ENCODE assay signal across 27 cellular contexts in genomic region chr7:37431413-37431812, GRCh38.
"Had no signal": no experiment of that assay in that cellular context is flagged by ENCODE, and none has a peak within 500 bp of the region (broad histone marks: within the 10 kb centered on the region; RNA-seq: fewer than 3 reads in every experiment).

No MANE protein-coding gene starts in this region.

- DNase-seq: activated CD4-positive, alpha-beta memory T cell treated with anti-CD3 and anti-CD28 coated beads, Interleukin-2, amount 10 ng/mL, durations not matched to agents 7 days and 5 days; activated CD4-positive, alpha-beta T cell treated with anti-CD3 and anti-CD28 coated beads for 1 hour; activated CD4-positive, alpha-beta T cell treated with anti-CD3 and anti-CD28 coated beads for 4 hours; activated CD4-positive, alpha-beta T cell treated with anti-CD3 and anti-CD28 coated beads, Interleukin-2, amount 10 ng/mL, durations not matched to agents 7 days and 5 days; activated CD4-positive, alpha-beta T cell treated with anti-CD3 and anti-CD28 coated beads, Interleukin-2, amount 50 U/mL, for 4 hours; activated CD8-positive, alpha-beta memory T cell treated with anti-CD3 and anti-CD28 coated beads, Interleukin-2, amount 50 U/mL, for 48 hours; activated effector memory CD4-positive, alpha-beta T cell treated with Interleukin-2 at 50 U/mL for 16 hours; activated gamma-delta T cell treated with Interleukin-2 at 50 U/mL for 16 hours; activated naive CD4-positive, alpha-beta T cell treated with anti-CD3 and anti-CD28 coated beads, Interleukin-2, amount 50 U/mL, for 16 hours; activated naive CD4-positive, alpha-beta T cell treated with Interleukin-2 at 50 U/mL for 16 hours; activated T-cell treated with anti-CD3 and anti-CD28 coated beads for 4 hours; activated T-cell treated with anti-CD3 and anti-CD28 coated beads, Interleukin-2, amount 50 U/mL, for 24 hours; activated T-cell treated with anti-CD3 and anti-CD28 coated beads, Interleukin-2, amount 50 U/mL, for 72 hours; amniotic stem cell; anterior cingulate cortex; brain microvascular endothelial cell; effector CD8-positive, alpha-beta T cell; foreskin fibroblast; head of caudate nucleus; T-helper 2 cell had no signal

- H3K4me3 Mint-ChIP-seq: activated CD4-positive, alpha-beta memory T cell treated with anti-CD3 and anti-CD28 coated beads, Interleukin-2, amount 10 ng/mL, durations not matched to agents 7 days and 5 days; activated CD4-positive, alpha-beta T cell treated with anti-CD3 and anti-CD28 coated beads, Interleukin-2, amount 10 ng/mL, durations not matched to agents 7 days and 5 days; activated naive CD8-positive, alpha-beta T cell; activated T-cell treated with anti-CD3 and anti-CD28 coated beads, Interleukin-2, amount 50 U/mL, for 24 hours; central memory CD8-positive, alpha-beta T cell; dendritic cell treated with granulocyte-macrophage colony-stimulating factor and Interleukin-4, amounts not matched to agents 40 ng/mL and 50 ng/mL, for 4 days; WTC11 had no signal

- H3K36me3 ChIP-seq: brain microvascular endothelial cell had no signal

- H3K27ac Mint-ChIP-seq: activated CD4-positive, alpha-beta memory T cell treated with anti-CD3 and anti-CD28 coated beads, Interleukin-2, amount 10 ng/mL, durations not matched to agents 7 days and 5 days; activated T-cell treated with anti-CD3 and anti-CD28 coated beads, Interleukin-2, amount 50 U/mL, for 72 hours; dendritic cell treated with granulocyte-macrophage colony-stimulating factor and Interleukin-4, amounts not matched to agents 40 ng/mL and 50 ng/mL, for 4 days; WTC11 had no signal

- H3K27me3 ChIP-seq: brain microvascular endothelial cell had no signal

- H3K4me3 ChIP-seq: coronary artery had no signal

- H3K27ac ChIP-seq: brain microvascular endothelial cell, coronary artery, VCaP had no signal

- ATAC-seq: activated T-cell treated with anti-CD3 and anti-CD28 coated beads, Interleukin-2, amount 50 U/mL, for 72 hours; esophagus mucosa; WTC11 had no signal

- H3K27me3 Mint-ChIP-seq: activated CD4-positive, alpha-beta memory T cell treated with anti-CD3 and anti-CD28 coated beads, Interleukin-2, amount 10 ng/mL, durations not matched to agents 7 days and 5 days; activated CD4-positive, alpha-beta T cell treated with anti-CD3 and anti-CD28 coated beads, Interleukin-2, amount 10 ng/mL, durations not matched to agents 7 days and 5 days; activated naive CD8-positive, alpha-beta T cell; activated T-cell treated with anti-CD3 and anti-CD28 coated beads, Interleukin-2, amount 50 U/mL, for 24 hours; central memory CD8-positive, alpha-beta T cell; dendritic cell treated with granulocyte-macrophage colony-stimulating factor and Interleukin-4, amounts not matched to agents 40 ng/mL and 50 ng/mL, for 4 days had no signal

- H3K36me3 Mint-ChIP-seq: WTC11 had no signal

- H3K9me3 Mint-ChIP-seq: activated CD4-positive, alpha-beta memory T cell treated with anti-CD3 and anti-CD28 coated beads, Interleukin-2, amount 10 ng/mL, durations not matched to agents 7 days and 5 days; activated CD4-positive, alpha-beta T cell treated with anti-CD3 and anti-CD28 coated beads, Interleukin-2, amount 10 ng/mL, durations not matched to agents 7 days and 5 days; activated T-cell treated with anti-CD3 and anti-CD28 coated beads, Interleukin-2, amount 50 U/mL, for 24 hours; activated T-cell treated with anti-CD3 and anti-CD28 coated beads, Interleukin-2, amount 50 U/mL, for 72 hours; central memory CD8-positive, alpha-beta T cell; dendritic cell treated with granulocyte-macrophage colony-stimulating factor and Interleukin-4, amounts not matched to agents 40 ng/mL and 50 ng/mL, for 4 days; WTC11 had no signal
